3 cellular contexts compared by ENCODE assay signal in the genomic region with DNA sequence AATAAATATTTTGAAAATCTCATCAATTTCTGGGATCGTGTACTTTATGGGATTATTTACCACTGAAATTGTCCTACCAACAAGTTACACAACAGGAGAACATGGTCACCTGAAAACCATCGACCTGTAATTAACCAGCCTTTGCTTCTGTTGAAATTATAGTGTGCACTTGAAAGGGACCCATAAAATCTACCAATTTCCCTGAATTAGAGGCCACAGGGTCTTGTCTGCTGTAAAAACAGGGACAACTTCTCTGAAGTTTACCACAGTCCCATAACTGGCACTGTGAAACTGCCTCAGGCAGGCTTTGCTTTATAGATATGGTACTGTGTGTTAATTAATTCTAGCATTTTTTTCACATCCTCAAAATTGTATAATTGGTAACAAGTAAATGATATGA.
"Had no signal": no experiment of that assay in that cellular context is flagged by ENCODE, and none has a peak within 500 bp of the region (broad histone marks: within the 10 kb centered on the region; RNA-seq: fewer than 3 reads in every experiment).

No MANE protein-coding gene starts in this region.

- H3K4me3 ChIP-seq: GM12878 had no signal

- DNase-seq: GDM1, GF-D8 had no signal
